Comparison of ENCODE assay signal across 9 cellular contexts in genomic region chr7:102396710-102397019, GRCh38. TPM values are rescaled to one million over a fixed set of nuclear protein-coding genes. Genes with fewer than 3 reads are reported as not detected.
DNase-seq lines count a peak whose midpoint lies in the region; ATAC-seq and TF ChIP-seq lines count a peak whose summit lies in the region.
"Had no signal": no experiment of that assay in that cellular context is flagged by ENCODE, and none has a peak within 500 bp of the region (broad histone marks: within the 10 kb centered on the region; RNA-seq: fewer than 3 reads in every experiment).

No MANE protein-coding gene starts in this region.

- intact Hi-C loops in psoas muscle (cut with DNase I) = no loop called here

- H3K27me3 ChIP-seq in RWPE2 (ENCODE audit: insufficient read depth, poor library complexity, severe bottlenecking) (no peaks in the 10 kb centered on the region), psoas muscle (ENCODE audit: insufficient read depth in 3 of 3, low read length in 2 of 3) (no peaks in the 10 kb centered on the region)

- WGBS in psoas muscle, 3 donors = 0 to 1% (median 1%) methylated on average over 12 of the region's 12 CpGs

- TF ChIP-seq CTCF in RWPE2 (IDR thresholded peaks at IDR 0.05; ENCODE audit: poor library complexity, severe bottlenecking) (no peak), fibroblast of mammary gland (conservative IDR thresholded peaks at IDR 0.05; ENCODE audit: control insufficient read depth, insufficient read depth, low read depth, low read length) (no peak), psoas muscle (IDR thresholded peaks at IDR 0.05) (no peak)

- peak overlapping the region; percentile 76 for H3K4me3 ChIP-seq in RWPE2 (ENCODE audit: severe bottlenecking)
- H3K4me3 ChIP-seq in fibroblast of mammary gland (ENCODE audit: control insufficient read depth, low read depth, low read length) = peak overlapping the region; percentile 97
- H3K4me3 ChIP-seq in psoas muscle = peak overlapping the region; percentile 79

- peak overlapping the region; percentile 42 for H3K27ac ChIP-seq in RWPE2 (ENCODE audit: poor library complexity, severe bottlenecking)
- H3K27ac ChIP-seq in psoas muscle = peak overlapping the region; percentile 82

- DNase-seq in RWPE2 (ENCODE audit: low spot score) (no peak), fibroblast of mammary gland (ENCODE audit: low read depth) (no peak), psoas muscle (no peak), NCI-H526 treated with DMSO at 0.1 percent for 48 hours (lab: John Stamatoyannopoulos, UW) (no peak)
- DNase-seq in effector CD8-positive, alpha-beta T cell (lab: John Stamatoyannopoulos, UW) = no peak
- no peak for DNase-seq in stimulated activated naive CD4-positive, alpha-beta T cell (lab: John Stamatoyannopoulos, UW)

- peaks cover 54% of the 10 kb centered on the region for H3K36me3 ChIP-seq in RWPE2 (ENCODE audit: low read depth)
- H3K36me3 ChIP-seq in psoas muscle (ENCODE audit: insufficient read depth in 1 of 2, low read depth in 1 of 2) = peaks cover 0 to 45% of the 10 kb centered on the region in 2 donors

- H3K9me3 ChIP-seq in RWPE2 (ENCODE audit: severe bottlenecking) (no peaks in the 10 kb centered on the region), psoas muscle (no peaks in the 10 kb centered on the region)

- H3K4me1 ChIP-seq in RWPE2 (ENCODE audit: insufficient read depth, poor library complexity, severe bottlenecking) (no peaks in the 10 kb centered on the region), psoas muscle (peaks cover 6% of the 10 kb centered on the region)

- ATAC-seq in GM18511 (IDR thresholded peaks at IDR 0.05; ENCODE audit: unreplicated experiment) (peak; percentile 15), RWPE2 (ENCODE audit: low read depth) (peak; percentile 2; the same call in 1 of the 3 replicates), psoas muscle (peak in 3 of 4 donors; percentile 19 to 27 (median 26)), GM21367 (IDR thresholded peaks at IDR 0.05; ENCODE audit: unreplicated experiment) (no peak)

RNA-seq across cellular contexts. Expression of gene PRKRIP1, which starts 0.5 kb away (rescaled TPM):
- 10 to 100 TPM in 3 of 4 donors, 1 to 10 TPM in 1; 9.7 to 20.1 (median 13.2) TPM for total RNA-seq in psoas muscle
- polyA plus RNA-seq in psoas muscle = 10 to 100 TPM; 13.1 to 20.4 (median 15.9) TPM

RNA-seq across cellular contexts. Expression of gene ORAI2, which starts 36.7 kb away (rescaled TPM):
- 1 to 10 TPM; 1.9 to 4.4 (median 2.9) TPM for total RNA-seq in psoas muscle
- 1 to 10 TPM; 1.3 to 3.6 (median 1.5) TPM for polyA plus RNA-seq in psoas muscle

RNA-seq across cellular contexts. Expression of gene SPDYE6, which starts 40.4 kb away (rescaled TPM):
- not detected for total RNA-seq in psoas muscle
- polyA plus RNA-seq in psoas muscle = under 1 TPM; 0.05 to 0.08 (median 0.08) TPM
- total RNA-seq: NCI-H460 had no signal
